ENCODE assay signal across 12 cellular contexts in the genomic region with DNA sequence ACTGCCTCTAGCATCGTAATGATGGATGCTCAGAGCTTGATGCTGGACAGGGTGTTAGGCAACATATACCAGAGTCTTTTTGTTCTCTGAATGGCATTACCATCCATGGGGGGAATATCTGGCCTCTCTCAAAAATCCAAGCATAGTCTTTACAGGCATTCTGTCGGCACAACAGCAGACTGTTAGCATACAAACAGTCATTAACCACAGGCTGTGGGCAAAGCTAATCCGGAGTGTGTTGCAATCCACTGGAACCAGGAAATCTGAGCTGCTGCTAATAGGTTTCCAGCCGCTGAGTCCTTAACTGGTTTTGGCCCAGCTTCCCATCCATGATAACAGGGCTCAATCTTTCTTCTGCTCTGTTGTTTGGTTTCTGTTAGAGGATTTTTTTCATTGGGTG.
DNase-seq lines count a peak whose midpoint lies in the region; ATAC-seq, FAIRE-seq and TF ChIP-seq lines count a peak whose summit lies in the region.
"Had no signal": no experiment of that assay in that cellular context is flagged by ENCODE, and none has a peak within 500 bp of the region (broad histone marks: within the 10 kb centered on the region; RNA-seq: fewer than 3 reads in every experiment).

No MANE protein-coding gene starts in this region.

- FAIRE-seq in urothelium cell line (lab: Jason Lieb, UNC), result no peak

- no peak for ATAC-seq in GM19351 (IDR thresholded peaks at IDR 0.05; ENCODE audit: unreplicated experiment)

- DNase-seq in HS-5 (ENCODE audit: low read depth) (peak; percentile 2), T1000 (lab: John Stamatoyannopoulos, UW) (peak; percentile 10), foreskin fibroblast (peak; percentile 57 to 58), urothelium cell line (ENCODE audit: low spot score) (peak; percentile 11), LoVo (ENCODE audit: low spot score) (no peak), NCI-H2029 (lab: John Stamatoyannopoulos, UW) (no peak)
- DNase-seq: activated CD4-positive, alpha-beta memory T cell treated with anti-CD3 and anti-CD28 coated beads, Interleukin-2, amount 10 ng/mL, durations not matched to agents 7 days and 5 days; kidney glomerular epithelial cell; NCI-H2081 treated with DMSO at 0.1 percent for 48 hours had no signal

- TF ChIP-seq CTCF in foreskin fibroblast (IDR thresholded peaks at IDR 0.05; ENCODE audit: low read depth, low read length), result no peak

- H3K4me3 ChIP-seq in foreskin fibroblast (ENCODE audit: low read depth in 1 of 2, low read length in 2 of 2), result no peak overlapping the region
- H3K4me3 ChIP-seq: prostate gland, SJSA1 had no signal

Comparison
In these comparisons a context has a peak if more than half of its experiments do, and no peak if none do; other contexts are left out.
1. DNase-seq: peak in HS-5 (single experiment), T1000 (single experiment), foreskin fibroblast (2 of 2) and urothelium cell line (single experiment); none in LoVo (single experiment) and NCI-H2029 (single experiment).